In genomic region chr1:35539824-35540261, GRCh38 we compare ENCODE assay signal across 8 cellular contexts. TPM values are rescaled to one million over a fixed set of nuclear protein-coding genes. Genes with fewer than 3 reads are reported as not detected.
DNase-seq lines count a peak whose midpoint lies in the region; ATAC-seq and TF ChIP-seq lines count a peak whose summit lies in the region.

No MANE protein-coding gene starts in this region.

- intact Hi-C loops in CD4-positive, alpha-beta T cell (cut with DNase I, micrococcal nuclease), result loop anchor here in 1 of 2 experiments (1.0 kb wide), 1 partner anchor 33 kb away; no protein-coding TSS in a partner anchor
- intact Hi-C loops in ascending aorta (cut with DNase I), result loop anchor here (2.0 kb wide), 1 partner anchor 17 kb away; the partner anchor contains the start of genes KIAA0319L and NCDN

- no peaks in the 10 kb centered on the region for H3K27me3 Mint-ChIP-seq in CD4-positive, alpha-beta T cell

- peak overlapping the region; percentile 97 for H3K27ac Mint-ChIP-seq in CD4-positive, alpha-beta T cell

- peaks cover 93% of the 10 kb centered on the region for H3K4me1 Mint-ChIP-seq in CD4-positive, alpha-beta T cell (ENCODE audit: low read depth)

- peaks cover 18 to 35% of the 10 kb centered on the region in 2 donors for H3K4me1 ChIP-seq in ascending aorta

- H3K4me3 Mint-ChIP-seq in CD4-positive, alpha-beta T cell, result peak overlapping the region; percentile 87

- CTCF ChIA-PET in CD4-positive, alpha-beta T cell (lab: Charles Lee), result interaction anchor here (0.5 to 2.3 kb wide), 4 partner anchors 25 to 88 kb away, joined by 3 to 10 read pairs (median 4); no protein-coding TSS in a partner anchor

- H3K36me3 ChIP-seq in ascending aorta, result no peaks in the 10 kb centered on the region

- H3K27me3 ChIP-seq in CD4-positive, alpha-beta T cell (ENCODE audit: control insufficient read depth, insufficient read depth, low read length), result no peaks in the 10 kb centered on the region
- H3K27me3 ChIP-seq in ascending aorta, result no peaks in the 10 kb centered on the region

- peak overlapping the region; percentile 64 for H3K27ac ChIP-seq in CD4-positive, alpha-beta T cell (ENCODE audit: low read depth, low read length)
- peak overlapping the region; percentile 70 to 79 for H3K27ac ChIP-seq in ascending aorta

- no peaks in the 10 kb centered on the region for H3K9me3 Mint-ChIP-seq in CD4-positive, alpha-beta T cell

- no peak for DNase-seq in CD4-positive, alpha-beta T cell
- DNase-seq in ascending aorta (ENCODE audit: low spot score in 2 of 2) (no peak), myocyte (ENCODE audit: low read depth) (peak; percentile 27), epidermal melanocyte (ENCODE audit: insufficient read length, low spot score) (no peak), retina (no peak), HuH-7.5 (ENCODE audit: low spot score) (no peak)

- H3K9me3 ChIP-seq in CD4-positive, alpha-beta T cell (ENCODE audit: control insufficient read depth, low read length), result no peaks in the 10 kb centered on the region
- no peaks in the 10 kb centered on the region for H3K9me3 ChIP-seq in ascending aorta

- no peak for TF ChIP-seq CTCF in CD4-positive, alpha-beta T cell (IDR thresholded peaks at IDR 0.05)
- no peak for TF ChIP-seq CTCF in ascending aorta (IDR thresholded peaks at IDR 0.05)

- no peak for ATAC-seq in CD4-positive, alpha-beta T cell (ENCODE audit: poor library complexity)
- peak; percentile 47 for ATAC-seq in HG03354 (IDR thresholded peaks at IDR 0.05; ENCODE audit: poor library complexity, severe bottlenecking, unreplicated experiment)
- no peak for ATAC-seq in HG03097 (IDR thresholded peaks at IDR 0.05; ENCODE audit: low FRiP score, unreplicated experiment)

- peaks cover 32% of the 10 kb centered on the region for H3K36me3 Mint-ChIP-seq in CD4-positive, alpha-beta T cell (ENCODE audit: low read depth)

- POLR2A ChIA-PET in CD4-positive, alpha-beta T cell (lab: Charles Lee), result interaction anchor here (0.8 to 4.0 kb wide), 6 partner anchors 17 to 88 kb away, joined by 3 to 53 read pairs (median 12); partner anchors contain the start of genes KIAA0319L and NCDN

- no peak overlapping the region for H3K4me3 ChIP-seq in ascending aorta

RNA-seq across cellular contexts. Expression of gene KIAA0319L, which starts 17.4 kb away (rescaled TPM):
- 10 to 100 TPM; 50.9 to 53.3 TPM for total RNA-seq in CD4-positive, alpha-beta T cell
- total RNA-seq in ascending aorta (44.9 TPM), myocyte (81.1 and 81.3 TPM in 2 replicates)
- 46.3 TPM for polyA plus RNA-seq in myocyte (2012)

RNA-seq across cellular contexts. Expression of gene NCDN, which starts 17.8 kb away (rescaled TPM):
- 10 to 100 TPM; 12.8 to 14.2 TPM for total RNA-seq in CD4-positive, alpha-beta T cell
- total RNA-seq in ascending aorta (20.1 TPM), myocyte (44.1 and 58.6 TPM in 2 replicates)
- 69.7 TPM for polyA plus RNA-seq in myocyte (2012)

RNA-seq across cellular contexts. Expression of gene TFAP2E, which starts 33.3 kb away (rescaled TPM):
- 1 to 10 TPM; 3.0 to 3.8 TPM for total RNA-seq in CD4-positive, alpha-beta T cell
- 10.2 TPM for total RNA-seq in ascending aorta
- 0.31 TPM in 1 of 2 replicates, not detected in the other for total RNA-seq in myocyte
- 0.77 TPM for polyA plus RNA-seq in myocyte (2012)
